Comparison of ENCODE assay signal across 25 cellular contexts in genomic region chr4:127509155-127509554, GRCh38.
"Had no signal": no experiment of that assay in that cellular context is flagged by ENCODE, and none has a peak within 500 bp of the region (broad histone marks: within the 10 kb centered on the region; RNA-seq: fewer than 3 reads in every experiment).

No MANE protein-coding gene starts in this region.

- H3K4me2 ChIP-seq: smooth muscle cell had no signal

- H3K79me2 ChIP-seq: parathyroid adenoma had no signal

- DNase-seq: activated CD4-positive, alpha-beta T cell treated with anti-CD3 and anti-CD28 coated beads, Interleukin-2, amount 10 ng/mL, durations not matched to agents 7 days and 5 days; activated CD4-positive, CD25-positive, alpha-beta regulatory T cell treated with anti-CD3 and anti-CD28 coated beads, Interleukin-2, amount 50 U/mL, for 72 hours; activated CD8-positive, alpha-beta memory T cell treated with anti-CD3 and anti-CD28 coated beads, Interleukin-2, amount 10 ng/mL, durations not matched to agents 7 days and 5 days; activated CD8-positive, alpha-beta T cell treated with anti-CD3 and anti-CD28 coated beads for 36 hours; activated gamma-delta T cell; adrenal gland; endodermal cell; esophagus squamous epithelium; heart right ventricle; left colon; stimulated activated CD4-positive, alpha-beta T cell treated with anti-CD3 and anti-CD28 coated beads, Interleukin-2, amount 100 ng/mL, for 48 hours; stimulated activated CD8-positive, alpha-beta memory T cell treated with anti-CD3 and anti-CD28 coated beads, Interleukin-4, amount 100 ng/mL, for 48 hours; stimulated activated naive B cell treated with anti-CD40 and anti-IgM and Interleukin-4, amounts not matched to agents 10 μg/mL and 1 μg/mL and 100 μg/mL, for 72 hours; SW 1271; T-helper 2 cell; testis; trophoblast cell; uterus had no signal

- H3K4me1 ChIP-seq: adrenal gland, ascending aorta, breast epithelium, esophagus squamous epithelium, parathyroid adenoma, uterus had no signal

- H3K9me3 ChIP-seq: adrenal gland, ascending aorta, breast epithelium, esophagus squamous epithelium, heart right ventricle, neutrophil, testis, uterus had no signal

- H3K36me3 ChIP-seq: adrenal gland, ascending aorta, breast epithelium, esophagus squamous epithelium, heart right ventricle, neutrophil, uterus had no signal

- H2AFZ ChIP-seq: parathyroid adenoma had no signal

- H3K27me3 ChIP-seq: adrenal gland, ascending aorta, breast epithelium, esophagus squamous epithelium, heart right ventricle, neutrophil, testis, uterus had no signal

- H3K4me3 ChIP-seq: adrenal gland, ascending aorta, breast epithelium, coronary artery, esophagus squamous epithelium, heart right ventricle, smooth muscle cell, testis, uterus had no signal

- H3K27ac ChIP-seq: adrenal gland, ascending aorta, breast epithelium, coronary artery, esophagus squamous epithelium, heart right ventricle, neutrophil, parathyroid adenoma, testis, uterus, VCaP had no signal
